In genomic region chr2:195343540-195343939, GRCh38 we compare ENCODE assay signal across 12 cellular contexts.
DNase-seq lines count a peak whose midpoint lies in the region; ATAC-seq, FAIRE-seq and TF ChIP-seq lines count a peak whose summit lies in the region.
"Had no signal": no experiment of that assay in that cellular context is flagged by ENCODE, and none has a peak within 500 bp of the region (broad histone marks: within the 10 kb centered on the region; RNA-seq: fewer than 3 reads in every experiment).

No MANE protein-coding gene starts in this region.

- CTCF ChIA-PET in K562 (lab: Yijun Ruan, JAX; ENCODE audit: low intra/inter-chr PET ratio): no interaction called here

- TF ChIP-seq EP300 in K562 (IDR thresholded peaks at IDR 0.05; ENCODE audit: low read length): no peak

- no peak overlapping the region for H3K4me2 ChIP-seq in K562 (ENCODE audit: insufficient read depth, low read length)

- TF ChIP-seq RAD21 in K562 (CRISPR knock-in tag; conservative IDR thresholded peaks at IDR 0.05 in 1 of 2, IDR thresholded peaks at IDR 0.05 in 1 of 2): no peak

- intact Hi-C loops in K562 (cut with micrococcal nuclease) (no loop called here), esophagus squamous epithelium (cut with DNase I) (no loop called here), adrenal gland (cut with DNase I) (no loop called here)

- H3K4me3 ChIP-seq in K562 (no peak overlapping the region), HAP-1 (no peak overlapping the region), esophagus squamous epithelium (no peak overlapping the region), adrenal gland (no peak overlapping the region)

- H3K27ac ChIP-seq in K562 (ENCODE audit: extremely low read depth, low read depth, low read length) (no peak overlapping the region), esophagus squamous epithelium (no peak overlapping the region), adrenal gland (no peak overlapping the region)
- H3K27ac ChIP-seq: C4-2B, RWPE1 had no signal

- peak; percentile 81 for ATAC-seq in GM18907 (IDR thresholded peaks at IDR 0.05; ENCODE audit: unreplicated experiment)
- peak; percentile 78 for ATAC-seq in HG02840 (IDR thresholded peaks at IDR 0.05; ENCODE audit: low FRiP score, unreplicated experiment)
- no peak for ATAC-seq in K562

- no peaks in the 10 kb centered on the region for H3K9me1 ChIP-seq in K562 (ENCODE audit: control insufficient read depth, insufficient read depth, low read length)

- WGBS in K562 (ENCODE audit: insufficient coverage, low coverage, missing lambda C conversion rate): 67% methylated on average over 2 of the region's 2 CpGs
- 86 to 88% methylated on average over 2 of the region's 2 CpGs for WGBS in esophagus squamous epithelium, 2 donors
- WGBS in adrenal gland, 4 donors: 95 to 96% (median 96%) methylated on average over 2 of the region's 2 CpGs

- peaks cover 0 to 3% of the 10 kb centered on the region in 2 experiments; a peak in 2 of 5 replicates for H3K4me1 ChIP-seq in K562 (replicated peaks in 1 of 2; ENCODE audit: control insufficient read depth in 2 of 2, insufficient read depth in 2 of 2, low read length in 2 of 2)
- H3K4me1 ChIP-seq in HAP-1: no peaks in the 10 kb centered on the region
- H3K4me1 ChIP-seq in esophagus squamous epithelium: no peaks in the 10 kb centered on the region
- H3K4me1 ChIP-seq in adrenal gland (replicated peaks in 1 of 2): peaks cover 0 to 3% of the 10 kb centered on the region in 2 donors

- TF ChIP-seq POLR2A in K562 (conservative IDR thresholded peaks at IDR 0.05): no peak
- no peak for TF ChIP-seq POLR2A in esophagus squamous epithelium (IDR thresholded peaks at IDR 0.05)
- TF ChIP-seq POLR2A in adrenal gland (IDR thresholded peaks at IDR 0.05): no peak

- DNase-seq in Kasumi-1 (lab: John Stamatoyannopoulos, UW) (peak; percentile 23 to 60), K562 (ENCODE audit: extremely low read depth in 1 of 4, low spot score in 3 of 4) (no peak), HAP-1 (ENCODE audit: low spot score in 2 of 2) (no peak), H4 (ENCODE audit: low spot score) (no peak), esophagus squamous epithelium (lab: John Stamatoyannopoulos, UW) (no peak), adrenal gland (no peak)
- DNase-seq: aorta; stimulated activated CD4-positive, alpha-beta T cell treated with anti-CD3 and anti-CD28 coated beads, Interleukin-4, amount 100 ng/mL, for 4 hours had no signal

- no TSS peak for BruUV-seq in K562 (replicated peaks; lab: Mats Ljungman, UMichigan)

- H3K9me3 ChIP-seq in K562 (replicated peaks; ENCODE audit: control insufficient read depth, insufficient read depth, low read depth, low read length) (no peaks in the 10 kb centered on the region), HAP-1 (no peaks in the 10 kb centered on the region), esophagus squamous epithelium (no peaks in the 10 kb centered on the region), adrenal gland (replicated peaks in 1 of 3) (no peaks in the 10 kb centered on the region)

- H3K36me3 ChIP-seq in K562 (ENCODE audit: control insufficient read depth, insufficient read depth, low read length) (no peaks in the 10 kb centered on the region), HAP-1 (replicated peaks) (no peaks in the 10 kb centered on the region), esophagus squamous epithelium (no peaks in the 10 kb centered on the region), adrenal gland (replicated peaks in 1 of 2) (no peaks in the 10 kb centered on the region)

- peak overlapping the region; percentile 45; the same call in 1 of the 2 replicates for H2AFZ ChIP-seq in K562 (ENCODE audit: low read depth, low read length)

- TF ChIP-seq CTCF in K562 (IDR thresholded peaks at IDR 0.05 in 2 of 3, conservative IDR thresholded peaks at IDR 0.05 in 1 of 3; ENCODE audit: insufficient read depth in 2 of 3, low read depth in 1 of 3, low read length in 3 of 3): no peak
- no peak for TF ChIP-seq CTCF in esophagus squamous epithelium (IDR thresholded peaks at IDR 0.05)
- TF ChIP-seq CTCF in adrenal gland (IDR thresholded peaks at IDR 0.05): no peak

- no peak overlapping the region for H3K9ac ChIP-seq in K562 (ENCODE audit: insufficient read depth in 1 of 2, low read depth in 2 of 2, low read length in 2 of 2)

- in situ Hi-C loops in K562 (cut with MboI) (no loop called here), HAP-1 (cut with MboI; ENCODE audit: low sequenced_read_pairs) (no loop called here)

- H3K27me3 ChIP-seq in K562 (ENCODE audit: control insufficient read depth in 2 of 2, insufficient read depth in 2 of 2, low read length in 2 of 2) (no peaks in the 10 kb centered on the region), HAP-1 (ENCODE audit: low read depth) (no peaks in the 10 kb centered on the region), esophagus squamous epithelium (no peaks in the 10 kb centered on the region), adrenal gland (no peaks in the 10 kb centered on the region)

- H3K79me2 ChIP-seq in K562 (ENCODE audit: control insufficient read depth, insufficient read depth, low read length): no peaks in the 10 kb centered on the region

- H4K20me1 ChIP-seq in K562 (replicated peaks; ENCODE audit: control insufficient read depth, insufficient read depth, low read length): no peaks in the 10 kb centered on the region

- FAIRE-seq in K562 (lab: Jason Lieb, UNC): no peak

- POLR2A ChIA-PET in K562 (lab: Yijun Ruan, JAX): no interaction called here

TF ChIP-seq in K562, 482 proteins besides CTCF, POLR2A, EP300 and RAD21:
- TF ChIP-seq SPI1 (IDR thresholded peaks at IDR 0.05; ENCODE audit: borderline replicate concordance, low read depth, low read length) (peak; percentile 43; the same call in 1 of the 2 replicates), TFE3 (CRISPR knock-in tag; IDR thresholded peaks at IDR 0.05) (no peak)

Comparison
In these comparisons a context has a peak if more than half of its experiments do, and no peak if none do; other contexts are left out.
1. DNase-seq: peak in Kasumi-1 (2 of 2); none in K562 (0 of 4), HAP-1 (0 of 2), H4 (single experiment), esophagus squamous epithelium (single experiment) and adrenal gland (0 of 7).